ENCODE assay signal across 1 cellular context in the genomic region with DNA sequence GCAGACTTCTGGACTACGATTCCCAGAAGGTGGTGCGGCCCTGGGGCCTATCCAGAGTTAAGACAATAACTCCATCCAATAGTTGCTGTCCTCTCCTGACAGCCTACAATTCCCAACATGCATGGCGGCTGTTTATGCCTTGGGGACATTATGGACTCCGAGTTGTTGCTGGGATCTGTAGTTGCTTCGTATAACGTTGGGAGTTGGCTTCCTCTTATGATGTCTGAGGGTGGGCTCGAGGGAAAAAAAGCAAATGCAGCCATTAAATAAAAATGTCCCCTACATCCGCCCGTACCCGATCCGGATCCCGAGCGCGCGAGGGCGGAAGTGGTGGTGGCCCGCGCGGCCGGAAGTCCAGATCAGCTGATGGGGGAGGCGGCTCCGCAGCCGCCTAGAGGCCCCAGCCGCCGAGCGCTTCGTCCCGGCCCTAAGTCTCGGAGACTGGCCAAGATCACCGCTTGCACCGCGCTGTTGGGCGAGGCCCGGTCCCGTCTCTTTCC.
TF ChIP-seq lines count a peak whose summit lies in the region.

A gene with protein sequence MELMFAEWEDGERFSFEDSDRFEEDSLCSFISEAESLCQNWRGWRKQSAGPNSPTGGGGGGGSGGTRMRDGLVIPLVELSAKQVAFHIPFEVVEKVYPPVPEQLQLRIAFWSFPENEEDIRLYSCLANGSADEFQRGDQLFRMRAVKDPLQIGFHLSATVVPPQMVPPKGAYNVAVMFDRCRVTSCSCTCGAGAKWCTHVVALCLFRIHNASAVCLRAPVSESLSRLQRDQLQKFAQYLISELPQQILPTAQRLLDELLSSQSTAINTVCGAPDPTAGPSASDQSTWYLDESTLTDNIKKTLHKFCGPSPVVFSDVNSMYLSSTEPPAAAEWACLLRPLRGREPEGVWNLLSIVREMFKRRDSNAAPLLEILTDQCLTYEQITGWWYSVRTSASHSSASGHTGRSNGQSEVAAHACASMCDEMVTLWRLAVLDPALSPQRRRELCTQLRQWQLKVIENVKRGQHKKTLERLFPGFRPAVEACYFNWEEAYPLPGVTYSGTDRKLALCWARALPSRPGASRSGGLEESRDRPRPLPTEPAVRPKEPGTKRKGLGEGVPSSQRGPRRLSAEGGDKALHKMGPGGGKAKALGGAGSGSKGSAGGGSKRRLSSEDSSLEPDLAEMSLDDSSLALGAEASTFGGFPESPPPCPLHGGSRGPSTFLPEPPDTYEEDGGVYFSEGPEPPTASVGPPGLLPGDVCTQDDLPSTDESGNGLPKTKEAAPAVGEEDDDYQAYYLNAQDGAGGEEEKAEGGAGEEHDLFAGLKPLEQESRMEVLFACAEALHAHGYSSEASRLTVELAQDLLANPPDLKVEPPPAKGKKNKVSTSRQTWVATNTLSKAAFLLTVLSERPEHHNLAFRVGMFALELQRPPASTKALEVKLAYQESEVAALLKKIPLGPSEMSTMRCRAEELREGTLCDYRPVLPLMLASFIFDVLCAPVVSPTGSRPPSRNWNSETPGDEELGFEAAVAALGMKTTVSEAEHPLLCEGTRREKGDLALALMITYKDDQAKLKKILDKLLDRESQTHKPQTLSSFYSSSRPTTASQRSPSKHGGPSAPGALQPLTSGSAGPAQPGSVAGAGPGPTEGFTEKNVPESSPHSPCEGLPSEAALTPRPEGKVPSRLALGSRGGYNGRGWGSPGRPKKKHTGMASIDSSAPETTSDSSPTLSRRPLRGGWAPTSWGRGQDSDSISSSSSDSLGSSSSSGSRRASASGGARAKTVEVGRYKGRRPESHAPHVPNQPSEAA (N-terminal part only) (plus strand): TSS at position 386 of the 500 bp plus-strand sequence. CDS start 273 bp downstream, outside the sequence.

TF ChIP-seq in K562, 482 proteins besides CTCF, POLR2A, EP300 and RAD21 (continued from another document and continues in another):
- TF ChIP-seq ZFPM2 (CRISPR knock-in tag; IDR thresholded peaks at IDR 0.05) (peak; percentile 72; the same call in 1 of the 2 replicates), RAD51 (IDR thresholded peaks at IDR 0.05; ENCODE audit: borderline replicate concordance, low read depth) (peak; percentile 77), YY1 (IDR thresholded peaks at IDR 0.05; ENCODE audit: borderline replicate concordance in 1 of 3, control insufficient read depth in 1 of 3, extremely low read depth in 1 of 3, insufficient read depth in 3 of 3, insufficient read length in 1 of 3, insufficient replicate concordance in 2 of 3, low read depth in 1 of 3, low read length in 2 of 3) (peak in 2 of 3 experiments; percentile 75 to 87), DMBX1 (CRISPR knock-in tag; IDR thresholded peaks at IDR 0.05; ENCODE audit: borderline replicate concordance) (peak; percentile 34; the same call in 1 of the 2 replicates), GATAD2B (IDR thresholded peaks at IDR 0.05; ENCODE audit: borderline replicate concordance) (peak; percentile 72; the same call in 1 of the 2 replicates), CBX5 (IDR thresholded peaks at IDR 0.05; ENCODE audit: borderline replicate concordance, low read depth) (no peak), MYC (IDR thresholded peaks at IDR 0.05; ENCODE audit: low read depth, low read length) (peak; percentile 86), MYC (CRISPR knock-in tag; IDR thresholded peaks at IDR 0.05; ENCODE audit: borderline replicate concordance, low read depth) (no peak), MTA1 (IDR thresholded peaks at IDR 0.05; ENCODE audit: borderline replicate concordance) (peak; percentile 62; the same call in 1 of the 2 replicates), LCOR (CRISPR knock-in tag; IDR thresholded peaks at IDR 0.05) (peak; percentile 84), SMAD4 (CRISPR knock-in tag; conservative IDR thresholded peaks at IDR 0.05) (peak; percentile 54), TEAD1 (CRISPR knock-in tag; IDR thresholded peaks at IDR 0.05) (peak in 1 of 2 experiments; percentile 41; a peak in 1 of 4 replicates), POLR2AphosphoS5 (IDR thresholded peaks at IDR 0.05; ENCODE audit: control insufficient read depth, insufficient read depth, low read depth, low read length) (peak; percentile 63; the same call in 1 of the 2 replicates), C11orf30 (IDR thresholded peaks at IDR 0.05; ENCODE audit: low read depth) (peak; percentile 92), ZNF175 (CRISPR knock-in tag; IDR thresholded peaks at IDR 0.05; ENCODE audit: low read depth) (0 out of 2 replicates have a peak, but pooled peaks have one; percentile 33), MTA3 (IDR thresholded peaks at IDR 0.05; ENCODE audit: borderline replicate concordance) (peak; percentile 96), ETV5 (CRISPR knock-in tag; IDR thresholded peaks at IDR 0.05; ENCODE audit: low read depth) (peak; percentile 88; the same call in 1 of the 2 replicates), RB1 (IDR thresholded peaks at IDR 0.05; ENCODE audit: low read depth) (peak; percentile 86), PURB (CRISPR knock-in tag; IDR thresholded peaks at IDR 0.05; ENCODE audit: low read depth) (no peak), KAT7 (CRISPR knock-in tag; IDR thresholded peaks at IDR 0.05; ENCODE audit: borderline replicate concordance) (peak; percentile 60; the same call in 1 of the 2 replicates), FOS (IDR thresholded peaks at IDR 0.05; ENCODE audit: extremely low read depth, insufficient read length) (peak; percentile 56), TOE1 (IDR thresholded peaks at IDR 0.05; ENCODE audit: borderline replicate concordance) (peak; percentile 79), TOE1 (CRISPR knock-in tag; IDR thresholded peaks at IDR 0.05; ENCODE audit: borderline replicate concordance, low read depth) (no peak), ZNF766 (CRISPR knock-in tag; conservative IDR thresholded peaks at IDR 0.05) (peak; percentile 76; the same call in 1 of the 2 replicates), LEF1 (IDR thresholded peaks at IDR 0.05) (no peak; the same call in 1 of the 2 replicates), ZNF408 (CRISPR knock-in tag; IDR thresholded peaks at IDR 0.05; ENCODE audit: low read depth) (no peak)
- TF ChIP-seq, protein P1, sequence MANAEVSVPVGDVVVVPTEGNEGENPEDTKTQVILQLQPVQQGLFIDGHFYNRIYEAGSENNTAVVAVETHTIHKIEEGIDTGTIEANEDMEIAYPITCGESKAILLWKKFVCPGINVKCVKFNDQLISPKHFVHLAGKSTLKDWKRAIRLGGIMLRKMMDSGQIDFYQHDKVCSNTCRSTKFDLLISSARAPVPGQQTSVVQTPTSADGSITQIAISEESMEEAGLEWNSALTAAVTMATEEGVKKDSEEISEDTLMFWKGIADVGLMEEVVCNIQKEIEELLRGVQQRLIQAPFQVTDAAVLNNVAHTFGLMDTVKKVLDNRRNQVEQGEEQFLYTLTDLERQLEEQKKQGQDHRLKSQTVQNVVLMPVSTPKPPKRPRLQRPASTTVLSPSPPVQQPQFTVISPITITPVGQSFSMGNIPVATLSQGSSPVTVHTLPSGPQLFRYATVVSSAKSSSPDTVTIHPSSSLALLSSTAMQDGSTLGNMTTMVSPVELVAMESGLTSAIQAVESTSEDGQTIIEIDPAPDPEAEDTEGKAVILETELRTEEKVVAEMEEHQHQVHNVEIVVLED (CRISPR knock-in tag; IDR thresholded peaks at IDR 0.05) = peak; percentile 9; the same call in 1 of the 2 replicates
- TF ChIP-seq, protein P2, sequence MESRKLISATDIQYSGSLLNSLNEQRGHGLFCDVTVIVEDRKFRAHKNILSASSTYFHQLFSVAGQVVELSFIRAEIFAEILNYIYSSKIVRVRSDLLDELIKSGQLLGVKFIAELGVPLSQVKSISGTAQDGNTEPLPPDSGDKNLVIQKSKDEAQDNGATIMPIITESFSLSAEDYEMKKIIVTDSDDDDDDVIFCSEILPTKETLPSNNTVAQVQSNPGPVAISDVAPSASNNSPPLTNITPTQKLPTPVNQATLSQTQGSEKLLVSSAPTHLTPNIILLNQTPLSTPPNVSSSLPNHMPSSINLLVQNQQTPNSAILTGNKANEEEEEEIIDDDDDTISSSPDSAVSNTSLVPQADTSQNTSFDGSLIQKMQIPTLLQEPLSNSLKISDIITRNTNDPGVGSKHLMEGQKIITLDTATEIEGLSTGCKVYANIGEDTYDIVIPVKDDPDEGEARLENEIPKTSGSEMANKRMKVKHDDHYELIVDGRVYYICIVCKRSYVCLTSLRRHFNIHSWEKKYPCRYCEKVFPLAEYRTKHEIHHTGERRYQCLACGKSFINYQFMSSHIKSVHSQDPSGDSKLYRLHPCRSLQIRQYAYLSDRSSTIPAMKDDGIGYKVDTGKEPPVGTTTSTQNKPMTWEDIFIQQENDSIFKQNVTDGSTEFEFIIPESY (CRISPR knock-in tag; IDR thresholded peaks at IDR 0.05) = no peak
- TF ChIP-seq, protein P3, sequence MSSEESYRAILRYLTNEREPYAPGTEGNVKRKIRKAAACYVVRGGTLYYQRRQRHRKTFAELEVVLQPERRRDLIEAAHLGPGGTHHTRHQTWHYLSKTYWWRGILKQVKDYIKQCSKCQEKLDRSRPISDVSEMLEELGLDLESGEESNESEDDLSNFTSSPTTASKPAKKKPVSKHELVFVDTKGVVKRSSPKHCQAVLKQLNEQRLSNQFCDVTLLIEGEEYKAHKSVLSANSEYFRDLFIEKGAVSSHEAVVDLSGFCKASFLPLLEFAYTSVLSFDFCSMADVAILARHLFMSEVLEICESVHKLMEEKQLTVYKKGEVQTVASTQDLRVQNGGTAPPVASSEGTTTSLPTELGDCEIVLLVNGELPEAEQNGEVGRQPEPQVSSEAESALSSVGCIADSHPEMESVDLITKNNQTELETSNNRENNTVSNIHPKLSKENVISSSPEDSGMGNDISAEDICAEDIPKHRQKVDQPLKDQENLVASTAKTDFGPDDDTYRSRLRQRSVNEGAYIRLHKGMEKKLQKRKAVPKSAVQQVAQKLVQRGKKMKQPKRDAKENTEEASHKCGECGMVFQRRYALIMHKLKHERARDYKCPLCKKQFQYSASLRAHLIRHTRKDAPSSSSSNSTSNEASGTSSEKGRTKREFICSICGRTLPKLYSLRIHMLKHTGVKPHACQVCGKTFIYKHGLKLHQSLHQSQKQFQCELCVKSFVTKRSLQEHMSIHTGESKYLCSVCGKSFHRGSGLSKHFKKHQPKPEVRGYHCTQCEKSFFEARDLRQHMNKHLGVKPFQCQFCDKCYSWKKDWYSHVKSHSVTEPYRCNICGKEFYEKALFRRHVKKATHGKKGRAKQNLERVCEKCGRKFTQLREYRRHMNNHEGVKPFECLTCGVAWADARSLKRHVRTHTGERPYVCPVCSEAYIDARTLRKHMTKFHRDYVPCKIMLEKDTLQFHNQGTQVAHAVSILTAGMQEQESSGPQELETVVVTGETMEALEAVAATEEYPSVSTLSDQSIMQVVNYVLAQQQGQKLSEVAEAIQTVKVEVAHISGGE (CRISPR knock-in tag; IDR thresholded peaks at IDR 0.05) = peak in 2 of 3 experiments; percentile 49 to 93; a peak in 3 of 6 replicates
- TF ChIP-seq, protein P4, sequence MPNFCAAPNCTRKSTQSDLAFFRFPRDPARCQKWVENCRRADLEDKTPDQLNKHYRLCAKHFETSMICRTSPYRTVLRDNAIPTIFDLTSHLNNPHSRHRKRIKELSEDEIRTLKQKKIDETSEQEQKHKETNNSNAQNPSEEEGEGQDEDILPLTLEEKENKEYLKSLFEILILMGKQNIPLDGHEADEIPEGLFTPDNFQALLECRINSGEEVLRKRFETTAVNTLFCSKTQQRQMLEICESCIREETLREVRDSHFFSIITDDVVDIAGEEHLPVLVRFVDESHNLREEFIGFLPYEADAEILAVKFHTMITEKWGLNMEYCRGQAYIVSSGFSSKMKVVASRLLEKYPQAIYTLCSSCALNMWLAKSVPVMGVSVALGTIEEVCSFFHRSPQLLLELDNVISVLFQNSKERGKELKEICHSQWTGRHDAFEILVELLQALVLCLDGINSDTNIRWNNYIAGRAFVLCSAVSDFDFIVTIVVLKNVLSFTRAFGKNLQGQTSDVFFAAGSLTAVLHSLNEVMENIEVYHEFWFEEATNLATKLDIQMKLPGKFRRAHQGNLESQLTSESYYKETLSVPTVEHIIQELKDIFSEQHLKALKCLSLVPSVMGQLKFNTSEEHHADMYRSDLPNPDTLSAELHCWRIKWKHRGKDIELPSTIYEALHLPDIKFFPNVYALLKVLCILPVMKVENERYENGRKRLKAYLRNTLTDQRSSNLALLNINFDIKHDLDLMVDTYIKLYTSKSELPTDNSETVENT (CRISPR knock-in tag; IDR thresholded peaks at IDR 0.05) = peak; percentile 48; the same call in 1 of the 2 replicates
- TF ChIP-seq, protein P5, sequence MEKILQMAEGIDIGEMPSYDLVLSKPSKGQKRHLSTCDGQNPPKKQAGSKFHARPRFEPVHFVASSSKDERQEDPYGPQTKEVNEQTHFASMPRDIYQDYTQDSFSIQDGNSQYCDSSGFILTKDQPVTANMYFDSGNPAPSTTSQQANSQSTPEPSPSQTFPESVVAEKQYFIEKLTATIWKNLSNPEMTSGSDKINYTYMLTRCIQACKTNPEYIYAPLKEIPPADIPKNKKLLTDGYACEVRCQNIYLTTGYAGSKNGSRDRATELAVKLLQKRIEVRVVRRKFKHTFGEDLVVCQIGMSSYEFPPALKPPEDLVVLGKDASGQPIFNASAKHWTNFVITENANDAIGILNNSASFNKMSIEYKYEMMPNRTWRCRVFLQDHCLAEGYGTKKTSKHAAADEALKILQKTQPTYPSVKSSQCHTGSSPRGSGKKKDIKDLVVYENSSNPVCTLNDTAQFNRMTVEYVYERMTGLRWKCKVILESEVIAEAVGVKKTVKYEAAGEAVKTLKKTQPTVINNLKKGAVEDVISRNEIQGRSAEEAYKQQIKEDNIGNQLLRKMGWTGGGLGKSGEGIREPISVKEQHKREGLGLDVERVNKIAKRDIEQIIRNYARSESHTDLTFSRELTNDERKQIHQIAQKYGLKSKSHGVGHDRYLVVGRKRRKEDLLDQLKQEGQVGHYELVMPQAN (IDR thresholded peaks at IDR 0.05; ENCODE audit: borderline replicate concordance) = peak; percentile 98
- TF ChIP-seq, protein P6, sequence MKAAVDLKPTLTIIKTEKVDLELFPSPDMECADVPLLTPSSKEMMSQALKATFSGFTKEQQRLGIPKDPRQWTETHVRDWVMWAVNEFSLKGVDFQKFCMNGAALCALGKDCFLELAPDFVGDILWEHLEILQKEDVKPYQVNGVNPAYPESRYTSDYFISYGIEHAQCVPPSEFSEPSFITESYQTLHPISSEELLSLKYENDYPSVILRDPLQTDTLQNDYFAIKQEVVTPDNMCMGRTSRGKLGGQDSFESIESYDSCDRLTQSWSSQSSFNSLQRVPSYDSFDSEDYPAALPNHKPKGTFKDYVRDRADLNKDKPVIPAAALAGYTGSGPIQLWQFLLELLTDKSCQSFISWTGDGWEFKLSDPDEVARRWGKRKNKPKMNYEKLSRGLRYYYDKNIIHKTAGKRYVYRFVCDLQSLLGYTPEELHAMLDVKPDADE (conservative IDR thresholded peaks at IDR 0.05; ENCODE audit: control insufficient read depth, low read depth, low read length) = peak; percentile 96
- TF ChIP-seq, protein P7, sequence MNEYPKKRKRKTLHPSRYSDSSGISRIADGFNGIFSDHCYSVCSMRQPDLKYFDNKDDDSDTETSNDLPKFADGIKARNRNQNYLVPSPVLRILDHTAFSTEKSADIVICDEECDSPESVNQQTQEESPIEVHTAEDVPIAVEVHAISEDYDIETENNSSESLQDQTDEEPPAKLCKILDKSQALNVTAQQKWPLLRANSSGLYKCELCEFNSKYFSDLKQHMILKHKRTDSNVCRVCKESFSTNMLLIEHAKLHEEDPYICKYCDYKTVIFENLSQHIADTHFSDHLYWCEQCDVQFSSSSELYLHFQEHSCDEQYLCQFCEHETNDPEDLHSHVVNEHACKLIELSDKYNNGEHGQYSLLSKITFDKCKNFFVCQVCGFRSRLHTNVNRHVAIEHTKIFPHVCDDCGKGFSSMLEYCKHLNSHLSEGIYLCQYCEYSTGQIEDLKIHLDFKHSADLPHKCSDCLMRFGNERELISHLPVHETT (CRISPR knock-in tag; conservative IDR thresholded peaks at IDR 0.05 in 1 of 2, IDR thresholded peaks at IDR 0.05 in 1 of 2) = peak in 1 of 2 experiments; percentile 85; a peak in 2 of 4 replicates
